Comparison of ENCODE assay signal across 13 cellular contexts in genomic region chr9:84701801-84702200, GRCh38. TPM values are rescaled to one million over a fixed set of nuclear protein-coding genes. Genes with fewer than 3 reads are reported as not detected.
A peak's percentile ranks its signal among the peaks of the same experiment; 100 is the strongest.
DNase-seq lines count a peak whose midpoint lies in the region; ATAC-seq, FAIRE-seq and TF ChIP-seq lines count a peak whose summit lies in the region.
"Had no signal": no experiment of that assay in that cellular context is flagged by ENCODE, and none has a peak within 500 bp of the region (broad histone marks: within the 10 kb centered on the region; RNA-seq: fewer than 3 reads in every experiment).

No MANE protein-coding gene starts in this region.

- no peaks in the 10 kb centered on the region for H3K36me3 ChIP-seq in OCI-LY3 (replicated peaks; ENCODE audit: low read depth, low read length)
- H3K36me3 ChIP-seq in heart right ventricle = no peaks in the 10 kb centered on the region
- H3K36me3 ChIP-seq: cardiac muscle cell, stomach had no signal

- 0 out of 2 replicates have a peak overlapping the region, but pooled peaks have one; percentile 15 for H2AFZ ChIP-seq in OCI-LY3 (ENCODE audit: low read depth, low read length)

- H3K27me3 ChIP-seq in OCI-LY3 (ENCODE audit: low read depth, low read length) = no peaks in the 10 kb centered on the region
- no peaks in the 10 kb centered on the region for H3K27me3 ChIP-seq in heart right ventricle
- H3K27me3 ChIP-seq: cardiac muscle cell had no signal

- no peak for TF ChIP-seq CTCF in OCI-LY3 (IDR thresholded peaks at IDR 0.05; ENCODE audit: low read depth, low read length)
- TF ChIP-seq CTCF in heart right ventricle (IDR thresholded peaks at IDR 0.05) = no peak

- no peaks in the 10 kb centered on the region for H3K9me3 ChIP-seq in OCI-LY3 (ENCODE audit: insufficient read depth, low read length)
- H3K9me3 ChIP-seq in heart right ventricle = no peaks in the 10 kb centered on the region
- H3K9me3 ChIP-seq: stomach had no signal

- H3K27ac ChIP-seq in OCI-LY3 (ENCODE audit: low read length) (no peak overlapping the region), heart right ventricle (no peak overlapping the region)
- H3K27ac ChIP-seq: cardiac muscle cell, stomach had no signal

- no peaks in the 10 kb centered on the region for H3K79me2 ChIP-seq in OCI-LY3 (ENCODE audit: low read length)

- FAIRE-seq in GM12892 (lab: Jason Lieb, UNC) = peak; percentile 87

- ATAC-seq in GM19455 (IDR thresholded peaks at IDR 0.05; ENCODE audit: unreplicated experiment) (peak; percentile 75), HG02943 (IDR thresholded peaks at IDR 0.05; ENCODE audit: low read depth, unreplicated experiment) (peak; percentile 85), heart right ventricle (no peak)

- intact Hi-C loops in heart right ventricle (cut with DNase I) = loop anchor here in 1 of 10 donors (5.0 kb wide), 1 partner anchor 260 kb away; no protein-coding TSS in a partner anchor

- H3K9ac ChIP-seq in OCI-LY3 (ENCODE audit: low read length) = no peak overlapping the region

- peaks cover 11% of the 10 kb centered on the region for H3K4me1 ChIP-seq in OCI-LY3 (ENCODE audit: low read length)
- peaks cover 0 to 8% (median 0%) of the 10 kb centered on the region in 9 donors for H3K4me1 ChIP-seq in heart right ventricle
- H3K4me1 ChIP-seq: stomach had no signal

- H4K20me1 ChIP-seq in OCI-LY3 (ENCODE audit: insufficient read depth, low read length) = no peaks in the 10 kb centered on the region

- H3K4me2 ChIP-seq in OCI-LY3 (ENCODE audit: low read length) = peak overlapping the region; percentile 45

- 89 to 94% methylated on average over 6 of the region's 6 CpGs for WGBS in heart right ventricle, 2 donors

- no peak for TF ChIP-seq POLR2A in GM12892 (IDR thresholded peaks at IDR 0.05; ENCODE audit: low read depth, low read length)

- H3K4me3 ChIP-seq in OCI-LY3 (ENCODE audit: low read length) = no peak overlapping the region
- no peak overlapping the region for H3K4me3 ChIP-seq in heart right ventricle
- H3K4me3 ChIP-seq: cardiac muscle cell, stomach had no signal

- no peak for DNase-seq in GM12892 (ENCODE audit: insufficient read length)
- DNase-seq in NCI-H2107 (lab: John Stamatoyannopoulos, UW) = no peak
- no peak for DNase-seq in heart right ventricle
- DNase-seq in GDM1 (lab: John Stamatoyannopoulos, UW) = no peak
- DNase-seq in SW480 (ENCODE audit: low spot score) = no peak
- DNase-seq: foreskin fibroblast, mesendoderm, stomach had no signal

RNA-seq across cellular contexts. Expression of gene NTRK2, which starts 32.3 kb away (rescaled TPM):
- polyA plus RNA-seq in GM12892 (2012; ENCODE audit: missing spikeins) = 0.28 TPM
- 1 to 10 TPM; 2.0 to 7.7 (median 3.1) TPM for total RNA-seq in heart right ventricle
- polyA plus RNA-seq in heart right ventricle = 1 to 10 TPM; 1.8 to 2.3 TPM
- polyA plus RNA-seq: IgD-negative memory B cell had no signal

Comparison
In these comparisons a context has a peak if more than half of its experiments do, and no peak if none do; other contexts are left out.
1. ATAC-seq: peak in GM19455 (single experiment) and HG02943 (single experiment); none in heart right ventricle (0 of 8).